ENCODE assay signal across 8 cellular contexts in the genomic region with DNA sequence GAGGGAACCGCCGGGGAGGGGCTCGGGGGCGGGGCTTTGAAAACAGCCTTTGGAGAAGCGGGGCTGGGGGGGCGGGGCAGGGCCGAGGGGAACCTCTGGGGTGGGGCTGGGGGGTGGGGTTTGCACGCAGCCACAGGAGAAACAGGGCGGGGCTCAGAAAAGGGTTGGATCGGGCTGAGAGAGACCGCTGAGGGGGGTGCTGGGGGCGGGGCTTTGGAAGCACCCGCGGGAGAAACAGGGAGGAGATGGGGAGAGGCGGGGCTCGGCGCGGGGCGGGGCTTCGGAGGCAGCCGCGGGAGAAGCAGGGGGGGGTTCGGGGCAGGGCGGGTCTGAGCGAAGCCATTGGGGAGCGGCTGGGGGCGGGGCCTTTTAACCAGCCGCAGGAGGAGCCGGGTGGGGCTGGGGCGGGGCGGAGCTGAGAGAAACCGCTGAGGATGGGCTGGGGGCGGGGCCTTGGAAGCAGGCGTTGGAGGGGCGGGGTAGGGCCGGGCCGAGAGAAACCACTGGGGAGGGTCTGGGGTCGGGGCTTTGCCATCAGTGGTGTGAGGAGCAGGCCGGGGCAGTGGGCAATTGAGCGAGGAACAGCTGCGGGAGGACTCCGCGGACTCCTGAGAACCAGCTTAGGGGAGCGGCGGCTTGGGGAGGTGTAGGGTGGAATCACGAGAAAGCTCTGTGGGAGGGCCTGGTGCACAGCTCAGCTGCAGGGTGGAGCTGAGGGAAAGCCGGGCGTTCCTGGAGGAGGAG. TPM values are rescaled to one million over a fixed set of nuclear protein-coding genes. Genes with fewer than 3 reads are reported as not detected.
DNase-seq lines count a peak whose midpoint lies in the region; ATAC-seq and TF ChIP-seq lines count a peak whose summit lies in the region.

No MANE protein-coding gene starts in this region.

- H3K9me3 ChIP-seq in CD4-positive, alpha-beta memory T cell (ENCODE audit: control insufficient read depth in 1 of 2, low read length in 2 of 2): no peaks in the 10 kb centered on the region
- H3K9me3 ChIP-seq in MG63: no peaks in the 10 kb centered on the region
- no peaks in the 10 kb centered on the region for H3K9me3 ChIP-seq in neural progenitor cell (ENCODE audit: low read depth)

- CTCF ChIA-PET in CD4-positive, alpha-beta memory T cell (lab: Charles Lee; ENCODE audit: partially characterized antibody): interaction anchor here (0.6 to 4.1 kb wide), 14 partner anchors 10 to 744 kb away, joined by 3 to 30 read pairs (median 3); partner anchors contain the start of genes EOLA1, IDS and MTM1

- peak; percentile 15 for ATAC-seq in GM21825 (IDR thresholded peaks at IDR 0.05; ENCODE audit: unreplicated experiment)

- no peak for TF ChIP-seq CTCF in foreskin fibroblast (IDR thresholded peaks at IDR 0.05; ENCODE audit: low read depth, low read length)
- TF ChIP-seq CTCF in neural progenitor cell (IDR thresholded peaks at IDR 0.05): no peak

- H3K4me1 Mint-ChIP-seq in CD4-positive, alpha-beta memory T cell: peaks cover 3 to 16% (median 8%) of the 10 kb centered on the region in 4 donors
- H3K4me1 Mint-ChIP-seq in neural progenitor cell: no peaks in the 10 kb centered on the region
- peaks cover 3% of the 10 kb centered on the region for H3K4me1 Mint-ChIP-seq in stimulated activated naive CD8-positive, alpha-beta T cell treated with anti-CD3 and anti-CD28 coated beads, Interleukin-15, Interleukin-2, amounts not matched to agents 100 ng/mL and 50 ng/mL, for 24 hours (ENCODE audit: low read depth)

- H3K9me3 Mint-ChIP-seq in CD4-positive, alpha-beta memory T cell: peaks cover 0 to 2% (median 0%) of the 10 kb centered on the region in 8 donors
- H3K9me3 Mint-ChIP-seq in neural progenitor cell: peaks cover 9% of the 10 kb centered on the region
- H3K9me3 Mint-ChIP-seq in stimulated activated naive CD8-positive, alpha-beta T cell treated with anti-CD3 and anti-CD28 coated beads, Interleukin-15, Interleukin-2, amounts not matched to agents 100 ng/mL and 50 ng/mL, for 24 hours: no peaks in the 10 kb centered on the region

- POLR2A ChIA-PET in CD4-positive, alpha-beta memory T cell (lab: Charles Lee; ENCODE audit: partially characterized antibody): interaction anchor here (0.7 to 3.9 kb wide), 15 partner anchors 27 to 1457 kb away, joined by 3 to 83 read pairs (median 6); partner anchors contain the start of genes EOLA1, IDS, MAMLD1 and MTM1

- H3K27ac ChIP-seq in CD4-positive, alpha-beta memory T cell (ENCODE audit: low read depth, low read length): peak overlapping the region; percentile 68
- H3K27ac ChIP-seq in neural progenitor cell: peak overlapping the region; percentile 81

- no peak overlapping the region for H3K9ac ChIP-seq in neural progenitor cell

- H3K79me2 ChIP-seq in neural progenitor cell (ENCODE audit: low read depth): peaks cover 11% of the 10 kb centered on the region

- no peaks in the 10 kb centered on the region for H3K36me3 ChIP-seq in CD4-positive, alpha-beta memory T cell (ENCODE audit: insufficient read depth, low read length)
- H3K36me3 ChIP-seq in MG63 (no peaks in the 10 kb centered on the region), neural progenitor cell (no peaks in the 10 kb centered on the region)

- peak overlapping the region; percentile 83 to 92 (median 90) for H3K4me3 Mint-ChIP-seq in CD4-positive, alpha-beta memory T cell
- H3K4me3 Mint-ChIP-seq in neural progenitor cell: peak overlapping the region; percentile 85
- peak overlapping the region; percentile 79 for H3K4me3 Mint-ChIP-seq in stimulated activated naive CD8-positive, alpha-beta T cell treated with anti-CD3 and anti-CD28 coated beads, Interleukin-15, Interleukin-2, amounts not matched to agents 100 ng/mL and 50 ng/mL, for 24 hours

- H3K4me2 ChIP-seq in neural progenitor cell: peak overlapping the region; percentile 71

- intact Hi-C loops in CD4-positive, alpha-beta memory T cell (cut with micrococcal nuclease): loop anchor here (2.0 kb wide), 1 partner anchor 23 kb away; no protein-coding TSS in a partner anchor

- no peaks in the 10 kb centered on the region for H4K20me1 ChIP-seq in neural progenitor cell (ENCODE audit: low read depth)

- peaks cover 5% of the 10 kb centered on the region for H3F3A ChIP-seq in neural progenitor cell (ENCODE audit: low read depth)

- H3K27ac Mint-ChIP-seq in CD4-positive, alpha-beta memory T cell: peak overlapping the region; percentile 92 to 97 (median 95)
- peak overlapping the region; percentile 82 for H3K27ac Mint-ChIP-seq in neural progenitor cell
- H3K27ac Mint-ChIP-seq in stimulated activated naive CD8-positive, alpha-beta T cell treated with anti-CD3 and anti-CD28 coated beads, Interleukin-15, Interleukin-2, amounts not matched to agents 100 ng/mL and 50 ng/mL, for 24 hours: peak overlapping the region; percentile 88

- H2AFZ ChIP-seq in neural progenitor cell (replicated peaks): no peak overlapping the region

- H3K4me3 ChIP-seq in CD4-positive, alpha-beta memory T cell (ENCODE audit: low read length in 2 of 2): peak overlapping the region; percentile 52 to 68
- H3K4me3 ChIP-seq in MG63: peak overlapping the region; percentile 66
- peak overlapping the region; percentile 52 to 59 for H3K4me3 ChIP-seq in foreskin fibroblast (ENCODE audit: low read depth in 1 of 2, low read length in 2 of 2)
- H3K4me3 ChIP-seq in neural progenitor cell: peak overlapping the region; percentile 57

- peaks cover 11% of the 10 kb centered on the region for H3K4me1 ChIP-seq in CD4-positive, alpha-beta memory T cell (ENCODE audit: insufficient read depth, low read length)
- H3K4me1 ChIP-seq in neural progenitor cell: no peaks in the 10 kb centered on the region

- no peaks in the 10 kb centered on the region for H3K27me3 Mint-ChIP-seq in CD4-positive, alpha-beta memory T cell
- no peaks in the 10 kb centered on the region for H3K27me3 Mint-ChIP-seq in neural progenitor cell (ENCODE audit: insufficient read depth, low read depth)
- no peaks in the 10 kb centered on the region for H3K27me3 Mint-ChIP-seq in stimulated activated naive CD8-positive, alpha-beta T cell treated with anti-CD3 and anti-CD28 coated beads, Interleukin-15, Interleukin-2, amounts not matched to agents 100 ng/mL and 50 ng/mL, for 24 hours

- peak; percentile 86 to 91 (median 91) for DNase-seq in CD4-positive, alpha-beta memory T cell
- DNase-seq in MG63 (peak; percentile 91), SIG-M5 (lab: John Stamatoyannopoulos, UW) (peak; percentile 15), activated gamma-delta T cell (lab: John Stamatoyannopoulos, UW) (peak; percentile 79), foreskin fibroblast (peak; percentile 86 to 95), neural progenitor cell (ENCODE audit: low spot score) (peak; percentile 95)

- peaks cover 0 to 6% of the 10 kb centered on the region in 2 donors for H3K36me3 Mint-ChIP-seq in CD4-positive, alpha-beta memory T cell
- no peaks in the 10 kb centered on the region for H3K36me3 Mint-ChIP-seq in neural progenitor cell
- no peaks in the 10 kb centered on the region for H3K36me3 Mint-ChIP-seq in stimulated activated naive CD8-positive, alpha-beta T cell treated with anti-CD3 and anti-CD28 coated beads, Interleukin-15, Interleukin-2, amounts not matched to agents 100 ng/mL and 50 ng/mL, for 24 hours (ENCODE audit: low read depth)

- no peaks in the 10 kb centered on the region for H3K27me3 ChIP-seq in CD4-positive, alpha-beta memory T cell (ENCODE audit: insufficient read depth, low read length)
- no peaks in the 10 kb centered on the region for H3K27me3 ChIP-seq in MG63
- H3K27me3 ChIP-seq in neural progenitor cell: no peaks in the 10 kb centered on the region

RNA-seq across cellular contexts. Expression of gene EOLA2, which starts 1.2 kb away (rescaled TPM):
- 10 to 100 TPM; 38.1 to 41.1 TPM for total RNA-seq in CD4-positive, alpha-beta memory T cell
- 10 to 100 TPM; 22.3 to 38.8 TPM for polyA plus RNA-seq in CD4-positive, alpha-beta memory T cell
- total RNA-seq in MG63 (2014; rRNA removed; shearing (Covaris generic); ENCODE audit: low replicate concordance): 50.6 and 51.1 TPM in 2 replicates
- total RNA-seq in neural progenitor cell (ENCODE audit: low replicate concordance): 11.2 and 19.0 TPM in 2 replicates

RNA-seq across cellular contexts. Expression of gene HSFX4, which starts 10.1 kb away (rescaled TPM):
- total RNA-seq in CD4-positive, alpha-beta memory T cell: not detected
- polyA plus RNA-seq in CD4-positive, alpha-beta memory T cell: not detected
- not detected in 2 replicates for total RNA-seq in MG63 (2014; rRNA removed; shearing (Covaris generic); ENCODE audit: low replicate concordance)
- total RNA-seq in neural progenitor cell (ENCODE audit: low replicate concordance): not detected in 2 replicates

RNA-seq across cellular contexts. Expression of gene MAGEA8, which starts 58.5 kb away (rescaled TPM):
- total RNA-seq in CD4-positive, alpha-beta memory T cell: not detected
- polyA plus RNA-seq in CD4-positive, alpha-beta memory T cell: not detected
- not detected in 2 replicates for total RNA-seq in MG63 (2014; rRNA removed; shearing (Covaris generic); ENCODE audit: low replicate concordance)
- not detected in 2 replicates for total RNA-seq in neural progenitor cell (ENCODE audit: low replicate concordance)

Comparison
In these comparisons a context has a peak if more than half of its experiments do, and no peak if none do; other contexts are left out.
1. Peak in every context shown above with its lines: DNase-seq, ATAC-seq, H3K4me3 ChIP-seq and H3K27ac ChIP-seq.
2. DNase-seq: peak in every context shown above with its lines; median percentile 95 in neural progenitor cell; 91 in CD4-positive, alpha-beta memory T cell; 91 in MG63; 90 in foreskin fibroblast; 79 in activated gamma-delta T cell; 15 in SIG-M5.